1 cellular context compared by ENCODE assay signal in genomic region chr1:90220941-90221693, GRCh38.
A peak's percentile ranks its signal among the peaks of the same experiment; 100 is the strongest.
TF ChIP-seq lines count a peak whose summit lies in the region.

No MANE protein-coding gene starts in this region.

TF ChIP-seq in HepG2, 621 proteins besides CTCF, POLR2A, EP300 and RAD21 (continued from another document):
- TF ChIP-seq ARID5B (CRISPR knock-in tag; IDR thresholded peaks at IDR 0.05) (peak; percentile 45; the same call in 1 of the 2 replicates), HMG20A (CRISPR knock-in tag; IDR thresholded peaks at IDR 0.05; ENCODE audit: borderline replicate concordance) (peak; percentile 43; the same call in 1 of the 2 replicates), DR1 (CRISPR knock-in tag; IDR thresholded peaks at IDR 0.05) (no peak), ZBTB34 (CRISPR knock-in tag; IDR thresholded peaks at IDR 0.05) (no peak), HNF4G (IDR thresholded peaks at IDR 0.05; ENCODE audit: borderline replicate concordance, low read depth, low read length) (0 out of 2 replicates have a peak, but pooled peaks have one; percentile 21), HNF4G (CRISPR knock-in tag; IDR thresholded peaks at IDR 0.05; ENCODE audit: borderline replicate concordance, low read depth) (no peak)
